8 cellular contexts compared by ENCODE assay signal in genomic region chr1:155167166-155168104, GRCh38. TPM values are rescaled to one million over a fixed set of nuclear protein-coding genes. Genes with fewer than 3 reads are reported as not detected.
A peak's percentile ranks its signal among the peaks of the same experiment; 100 is the strongest.
DNase-seq lines count a peak whose midpoint lies in the region; ATAC-seq and TF ChIP-seq lines count a peak whose summit lies in the region.

No MANE protein-coding gene starts in this region.

- no peaks in the 10 kb centered on the region for H3K27me3 Mint-ChIP-seq in T-helper 2 cell treated with Interferon-gamma antibody and Interleukin-4, amounts not matched to agents 5 μg/mL and 100 μg/mL, for 36 hours (ENCODE audit: low read depth)

- no peak for TF ChIP-seq POLR2A in uterus (IDR thresholded peaks at IDR 0.05)

- H3K27ac Mint-ChIP-seq in T-helper 2 cell treated with Interferon-gamma antibody and Interleukin-4, amounts not matched to agents 5 μg/mL and 100 μg/mL, for 36 hours = no peak overlapping the region

- H3K9me3 ChIP-seq in right atrium auricular region (no peaks in the 10 kb centered on the region), uterus (no peaks in the 10 kb centered on the region)

- ATAC-seq in GM21717 (IDR thresholded peaks at IDR 0.05; ENCODE audit: unreplicated experiment) = peak; percentile 45

- H3K4me3 Mint-ChIP-seq in T-helper 2 cell treated with Interferon-gamma antibody and Interleukin-4, amounts not matched to agents 5 μg/mL and 100 μg/mL, for 36 hours = peak overlapping the region; percentile 53

- H3K27me3 ChIP-seq in right atrium auricular region = no peaks in the 10 kb centered on the region
- H3K27me3 ChIP-seq in uterus = no peaks in the 10 kb centered on the region

- H3K4me1 ChIP-seq in right atrium auricular region (peaks cover 0 to 31% of the 10 kb centered on the region in 2 donors), uterus (peaks cover 0 to 19% of the 10 kb centered on the region in 2 donors)

- intact Hi-C loops in uterus (cut with DNase I; ENCODE audit: low total_unique reads) = no loop called here

- H3K27ac ChIP-seq in right atrium auricular region (peak overlapping the region; percentile 53 to 60), uterus (peak overlapping the region; percentile 63 to 75)

- peaks cover 29% of the 10 kb centered on the region for H3K36me3 Mint-ChIP-seq in T-helper 2 cell treated with Interferon-gamma antibody and Interleukin-4, amounts not matched to agents 5 μg/mL and 100 μg/mL, for 36 hours (ENCODE audit: low read depth)

- H3K9me3 Mint-ChIP-seq in T-helper 2 cell treated with Interferon-gamma antibody and Interleukin-4, amounts not matched to agents 5 μg/mL and 100 μg/mL, for 36 hours = no peaks in the 10 kb centered on the region

- peaks cover 28% of the 10 kb centered on the region for H3K4me1 Mint-ChIP-seq in T-helper 2 cell treated with Interferon-gamma antibody and Interleukin-4, amounts not matched to agents 5 μg/mL and 100 μg/mL, for 36 hours (ENCODE audit: low read depth)

- H3K4me3 ChIP-seq in right atrium auricular region (peak overlapping the region in 1 of 2 donors; percentile 25), uterus (no peak overlapping the region)

- H3K36me3 ChIP-seq in right atrium auricular region (peaks cover 16% of the 10 kb centered on the region), uterus (no peaks in the 10 kb centered on the region)

- TF ChIP-seq CTCF in AG09319 (IDR thresholded peaks at IDR 0.05; ENCODE audit: low read depth, low read length) (peak; percentile 87), right atrium auricular region (IDR thresholded peaks at IDR 0.05) (peak; percentile 75 to 89), uterus (IDR thresholded peaks at IDR 0.05) (peak; percentile 80 to 91 (median 86))

- no peak for DNase-seq in AG09319 (ENCODE audit: extremely low read depth, low read depth)
- peak; percentile 83 to 92 for DNase-seq in NCI-H1930 (lab: John Stamatoyannopoulos, UW)
- DNase-seq in T-helper 2 cell treated with Interferon-gamma antibody and Interleukin-4, amounts not matched to agents 5 μg/mL and 100 μg/mL, for 36 hours (ENCODE audit: low spot score) = peak; percentile 81
- peak in 56 of 58 donors; percentile 39 to 95 (median 81) for DNase-seq in anterior cingulate cortex (lab: John Stamatoyannopoulos, UW)
- peak; percentile 89 for DNase-seq in right atrium auricular region (ENCODE audit: low spot score)
- peak; percentile 90 for DNase-seq in putamen (ENCODE audit: low spot score)
- DNase-seq in uterus = peak; percentile 82 to 87

RNA-seq across cellular contexts. Expression of gene KRTCAP2, which starts 5.7 kb away (rescaled TPM):
- total RNA-seq in right atrium auricular region = 100 to 1,000 TPM; 124 to 147 TPM
- total RNA-seq in uterus = 100 to 1,000 TPM in 1 of 4 donors, 10 to 100 TPM in 2, 1 to 10 TPM in 1; 1.5 to 200 (median 62.5) TPM

RNA-seq across cellular contexts. Expression of gene TRIM46, which starts 6.2 kb away (rescaled TPM):
- total RNA-seq in right atrium auricular region (under 1 TPM in 1 of 2 donors, not detected in 1; 0.20 TPM), uterus (1 to 10 TPM in 3 of 4 donors, under 1 TPM in 1; 0.26 to 4.6 (median 2.5) TPM)

RNA-seq across cellular contexts. Expression of gene DPM3, which starts 27.1 kb away (rescaled TPM):
- total RNA-seq in right atrium auricular region = 10 to 100 TPM; 46.5 to 47.8 TPM
- 10 to 100 TPM; 36.1 to 94.4 (median 85.4) TPM for total RNA-seq in uterus

RNA-seq across cellular contexts. Expression of gene SLC50A1, which starts 31.8 kb away (rescaled TPM):
- 1 to 10 TPM; 3.7 to 10.0 TPM for total RNA-seq in right atrium auricular region
- 10 to 100 TPM in 3 of 4 donors, under 1 TPM in 1; 0.26 to 24.0 (median 21.8) TPM for total RNA-seq in uterus

RNA-seq across cellular contexts. Expression of gene EFNA1, which starts 39.8 kb away (rescaled TPM):
- total RNA-seq in right atrium auricular region (10 to 100 TPM; 24.8 to 41.4 TPM), uterus (10 to 100 TPM; 22.3 to 58.5 (median 36.5) TPM)
